1 cellular context compared by ENCODE assay signal in the genomic region with DNA sequence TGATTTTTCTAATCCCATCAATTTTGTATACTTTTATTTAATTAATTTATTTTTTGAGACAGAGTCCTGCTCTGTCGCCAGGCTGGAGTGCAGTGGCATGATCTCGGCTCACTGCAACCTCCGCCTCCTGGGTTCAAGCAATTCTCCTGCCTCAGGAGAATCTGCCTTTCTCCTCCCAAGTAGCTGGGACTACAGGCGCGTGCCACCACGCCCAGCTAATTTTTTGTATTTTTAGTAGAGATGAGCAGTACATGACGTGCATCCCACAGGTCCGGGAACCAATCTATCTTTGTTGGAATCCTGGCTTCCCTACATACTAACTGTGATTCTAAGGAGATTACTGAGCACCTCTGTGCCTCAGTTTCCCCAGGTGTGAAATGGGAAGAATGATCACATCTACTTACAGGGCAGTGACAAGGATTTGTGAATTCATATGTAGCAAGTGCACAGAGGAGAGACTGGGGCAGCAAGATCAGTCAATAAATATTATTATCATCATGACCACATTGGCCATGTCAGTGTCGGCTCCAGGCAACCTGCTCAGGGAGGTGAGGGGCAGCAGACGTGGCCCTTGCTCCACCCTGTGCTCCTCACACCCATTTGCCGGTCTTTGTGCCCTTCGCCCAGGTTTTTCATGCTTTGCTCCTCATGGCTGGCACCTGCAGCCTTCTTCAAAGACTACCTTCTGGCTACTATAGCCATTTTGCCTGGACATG.
TF ChIP-seq lines count a peak whose summit lies in the region.

No MANE protein-coding gene starts in this region.

TF ChIP-seq in A549, 52 proteins besides CTCF, POLR2A, EP300 and RAD21 (continued from another document):
- TF ChIP-seq, protein P1, sequence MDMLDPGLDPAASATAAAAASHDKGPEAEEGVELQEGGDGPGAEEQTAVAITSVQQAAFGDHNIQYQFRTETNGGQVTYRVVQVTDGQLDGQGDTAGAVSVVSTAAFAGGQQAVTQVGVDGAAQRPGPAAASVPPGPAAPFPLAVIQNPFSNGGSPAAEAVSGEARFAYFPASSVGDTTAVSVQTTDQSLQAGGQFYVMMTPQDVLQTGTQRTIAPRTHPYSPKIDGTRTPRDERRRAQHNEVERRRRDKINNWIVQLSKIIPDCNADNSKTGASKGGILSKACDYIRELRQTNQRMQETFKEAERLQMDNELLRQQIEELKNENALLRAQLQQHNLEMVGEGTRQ (IDR thresholded peaks at IDR 0.05) = no peak
TF ChIP-seq in A549: peak in this region for 27.
